Comparison of ENCODE assay signal across 12 cellular contexts in the genomic region with DNA sequence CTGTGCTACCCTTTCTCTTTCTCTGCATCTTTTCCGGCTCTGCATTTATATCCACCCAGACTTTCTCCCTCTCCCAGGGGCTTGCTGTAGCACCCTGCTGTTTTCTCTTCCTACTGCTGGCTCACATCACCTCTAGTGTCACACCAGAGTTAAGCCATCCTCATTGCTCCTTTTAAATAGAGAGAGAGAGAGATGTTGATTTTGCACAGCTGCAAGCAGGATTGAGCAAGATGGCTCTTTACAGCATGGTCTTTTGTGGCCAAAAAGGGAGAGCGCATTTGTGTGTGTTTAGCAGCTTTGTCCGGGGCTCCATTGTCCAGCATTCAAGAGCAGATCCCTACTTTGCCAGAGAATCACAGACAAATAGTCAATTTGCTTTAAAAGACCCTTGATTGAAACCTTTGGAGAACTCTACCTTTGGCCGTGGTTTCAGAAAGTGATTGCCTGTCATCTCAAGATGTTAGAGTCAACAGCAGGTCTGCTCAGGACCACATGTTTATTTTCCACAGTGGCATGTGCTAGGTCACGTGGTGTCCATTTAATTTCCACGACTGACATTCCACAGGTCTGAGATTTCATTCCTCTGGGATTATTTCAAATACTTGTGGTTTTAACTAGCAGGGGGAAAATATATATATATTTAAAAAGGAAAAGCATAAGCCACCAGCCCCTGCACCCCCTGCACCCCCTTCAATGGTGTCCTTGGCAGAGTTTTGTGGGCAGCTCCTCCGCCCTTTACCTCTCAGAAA.
DNase-seq lines count a peak whose midpoint lies in the region; ATAC-seq and TF ChIP-seq lines count a peak whose summit lies in the region.
"Had no signal": no experiment of that assay in that cellular context is flagged by ENCODE, and none has a peak within 500 bp of the region (broad histone marks: within the 10 kb centered on the region; RNA-seq: fewer than 3 reads in every experiment).

No MANE protein-coding gene starts in this region.

- WGBS in aorta, 2 donors = 40 to 42% methylated on average over 7 of the region's 7 CpGs

- H3K27me3 ChIP-seq in lower lobe of right lung (ENCODE audit: low read depth) (no peaks in the 10 kb centered on the region), aorta (ENCODE audit: control insufficient read depth in 1 of 2, insufficient read depth in 2 of 2, low read length in 1 of 2) (no peaks in the 10 kb centered on the region)

- no peak overlapping the region for H3K27ac Mint-ChIP-seq in activated naive CD4-positive, alpha-beta T cell treated with anti-CD3 and anti-CD28 coated beads for 36 hours
- H3K27ac Mint-ChIP-seq: activated CD4-positive, alpha-beta T cell treated with anti-CD3 and anti-CD28 coated beads, Interleukin-2, amount 10 ng/mL, durations not matched to agents 24 days and 14 days; B cell; naive thymus-derived CD4-positive, alpha-beta T cell had no signal

- peaks cover 4% of the 10 kb centered on the region for H3K27me3 Mint-ChIP-seq in activated naive CD4-positive, alpha-beta T cell treated with anti-CD3 and anti-CD28 coated beads for 36 hours (ENCODE audit: low read depth)

- H3K4me1 Mint-ChIP-seq in activated naive CD4-positive, alpha-beta T cell treated with anti-CD3 and anti-CD28 coated beads for 36 hours (ENCODE audit: low read depth) = no peaks in the 10 kb centered on the region
- H3K4me1 Mint-ChIP-seq: activated CD4-positive, alpha-beta T cell treated with anti-CD3 and anti-CD28 coated beads, Interleukin-2, amount 10 ng/mL, durations not matched to agents 24 days and 14 days; B cell had no signal

- ATAC-seq in lower lobe of right lung (peak; percentile 70 to 73), aorta (ENCODE audit: low FRiP score) (peak; percentile 47)
- ATAC-seq: naive thymus-derived CD4-positive, alpha-beta T cell had no signal

- no peaks in the 10 kb centered on the region for H3K36me3 ChIP-seq in lower lobe of right lung
- no peaks in the 10 kb centered on the region for H3K36me3 ChIP-seq in aorta (ENCODE audit: control insufficient read depth in 1 of 2, insufficient read depth in 2 of 2, low read length in 1 of 2)

- intact Hi-C loops in lower lobe of right lung (cut with DNase I) = no loop called here
- intact Hi-C loops in aorta (cut with DNase I) = loop anchor here in 1 of 2 donors (10.0 kb wide), 2 partner anchors 79 to 661 kb away; no protein-coding TSS in a partner anchor
- intact Hi-C loops in activated naive CD4-positive, alpha-beta T cell treated with anti-CD3 and anti-CD28 coated beads for 36 hours (cut with micrococcal nuclease) = no loop called here

- H3K9me3 ChIP-seq in lower lobe of right lung (no peaks in the 10 kb centered on the region), aorta (ENCODE audit: control insufficient read depth, low read length) (no peaks in the 10 kb centered on the region)

- CTCF ChIA-PET in activated naive CD4-positive, alpha-beta T cell treated with anti-CD3 and anti-CD28 coated beads for 36 hours (lab: Charles Lee) = interaction anchor here (1.1 kb wide), 1 partner anchor 9 kb away, joined by 3 read pairs; no protein-coding TSS in a partner anchor

- no peak overlapping the region for H3K4me3 ChIP-seq in choroid plexus epithelial cell (ENCODE audit: low read depth, low read length)
- no peak overlapping the region for H3K4me3 ChIP-seq in lower lobe of right lung
- H3K4me3 ChIP-seq in aorta (ENCODE audit: low read length in 2 of 2) = no peak overlapping the region

- H3K9me3 Mint-ChIP-seq in activated naive CD4-positive, alpha-beta T cell treated with anti-CD3 and anti-CD28 coated beads for 36 hours = no peaks in the 10 kb centered on the region
- H3K9me3 Mint-ChIP-seq: activated CD4-positive, alpha-beta T cell treated with anti-CD3 and anti-CD28 coated beads, Interleukin-2, amount 10 ng/mL, durations not matched to agents 24 days and 14 days had no signal

- DNase-seq in SHP77 treated with DMSO at 0.1 percent for 48 hours (lab: John Stamatoyannopoulos, UW) (peak; percentile 6), SHP77 (lab: John Stamatoyannopoulos, UW) (no peak), choroid plexus epithelial cell (ENCODE audit: low read depth) (peak; percentile 90), lower lobe of right lung (no peak), aorta (no peak), DMS79 (lab: John Stamatoyannopoulos, UW) (no peak), NCI-H526 treated with DMSO at 0.1 percent for 48 hours (lab: John Stamatoyannopoulos, UW) (no peak)
- DNase-seq in activated naive CD4-positive, alpha-beta T cell treated with anti-CD3 and anti-CD28 coated beads for 36 hours = no peak
- DNase-seq: activated CD4-positive, alpha-beta T cell treated with anti-CD3 and anti-CD28 coated beads, Interleukin-2, amount 10 ng/mL, durations not matched to agents 24 days and 14 days; naive thymus-derived CD4-positive, alpha-beta T cell; NCI-H2227 treated with DMSO at 0.1 percent for 48 hours had no signal

- peak; percentile 13 for TF ChIP-seq CTCF in choroid plexus epithelial cell (conservative IDR thresholded peaks at IDR 0.05; ENCODE audit: low read depth, low read length)
- TF ChIP-seq CTCF in lower lobe of right lung (IDR thresholded peaks at IDR 0.05) = no peak

- H3K4me1 ChIP-seq in lower lobe of right lung (peaks cover 19% of the 10 kb centered on the region), aorta (ENCODE audit: control insufficient read depth in 1 of 2, insufficient read depth in 2 of 2, low read length in 2 of 2) (peaks cover 4 to 8% of the 10 kb centered on the region in 2 donors)

- H3K27ac ChIP-seq in lower lobe of right lung (peak overlapping the region; percentile 61), aorta (ENCODE audit: low read depth in 1 of 2, low read length in 2 of 2) (peak overlapping the region in 1 of 2 donors; percentile 88)

- H3K36me3 Mint-ChIP-seq in activated naive CD4-positive, alpha-beta T cell treated with anti-CD3 and anti-CD28 coated beads for 36 hours (ENCODE audit: low read depth) = no peaks in the 10 kb centered on the region
- H3K36me3 Mint-ChIP-seq: naive thymus-derived CD4-positive, alpha-beta T cell had no signal

- H3K4me3 Mint-ChIP-seq in activated naive CD4-positive, alpha-beta T cell treated with anti-CD3 and anti-CD28 coated beads for 36 hours = no peak overlapping the region
- H3K4me3 Mint-ChIP-seq: activated CD4-positive, alpha-beta T cell treated with anti-CD3 and anti-CD28 coated beads, Interleukin-2, amount 10 ng/mL, durations not matched to agents 24 days and 14 days; B cell; naive thymus-derived CD4-positive, alpha-beta T cell had no signal

Comparison
In these comparisons a context has a peak if more than half of its experiments do, and no peak if none do; other contexts are left out.
1. DNase-seq: peak in SHP77 treated with DMSO at 0.1 percent for 48 hours (single experiment) and choroid plexus epithelial cell (single experiment); none in SHP77 (0 of 2), lower lobe of right lung (single experiment), aorta (0 of 2), DMS79 (single experiment), NCI-H526 treated with DMSO at 0.1 percent for 48 hours (single experiment) and activated naive CD4-positive, alpha-beta T cell treated with anti-CD3 and anti-CD28 coated beads for 36 hours (single experiment).